8 cellular contexts compared by ENCODE assay signal in genomic region chr6:36360241-36361054, GRCh38. TPM values are rescaled to one million over a fixed set of nuclear protein-coding genes. Genes with fewer than 3 reads are reported as not detected.
A peak's percentile ranks its signal among the peaks of the same experiment; 100 is the strongest.
DNase-seq lines count a peak whose midpoint lies in the region; ATAC-seq and TF ChIP-seq lines count a peak whose summit lies in the region.

No MANE protein-coding gene starts in this region.

- intact Hi-C loops in posterior vena cava (cut with DNase I): loop anchor here in 1 of 2 donors (10.0 kb wide), 2 partner anchors 56 to 236 kb away; no protein-coding TSS in a partner anchor

- peak; percentile 45 for ATAC-seq in GM19328 (IDR thresholded peaks at IDR 0.05; ENCODE audit: unreplicated experiment)

- no peak overlapping the region for H3K4me3 ChIP-seq in AG09309 (ENCODE audit: control insufficient read depth, low read depth, low read length)

- DNase-seq in AG09309 (ENCODE audit: low read depth) (no peak), NCI-H1105 treated with DMSO at 0.1 percent for 48 hours (lab: John Stamatoyannopoulos, UW) (peak; percentile 76), SKM-1 (lab: John Stamatoyannopoulos, UW; ENCODE audit: unreplicated experiment) (peak; percentile 63), glomerular visceral epithelial cell (ENCODE audit: extremely low spot score) (peak; percentile 80), posterior vena cava (ENCODE audit: low spot score) (peak; percentile 91), ureter (ENCODE audit: low spot score) (peak; percentile 82)
- DNase-seq in activated naive CD4-positive, alpha-beta T cell treated with anti-CD3 and anti-CD28 coated beads, Interleukin-2, amount 50 U/mL, for 16 hours: peak; percentile 70

- TF ChIP-seq CTCF in AG09309 (IDR thresholded peaks at IDR 0.05; ENCODE audit: control insufficient read depth, insufficient read depth, low read depth, low read length, missing control alignments): peak; percentile 77

RNA-seq across cellular contexts. Expression of gene BNIP5, which starts 23.8 kb away (rescaled TPM):
- total RNA-seq in posterior vena cava (not detected), ureter (not detected)

RNA-seq across cellular contexts. Expression of gene ETV7, which starts 27.0 kb away (rescaled TPM):
- total RNA-seq in posterior vena cava: under 1 TPM in 1 of 2 donors, not detected in 1; 0.57 TPM
- 7.6 TPM for total RNA-seq in ureter
